ENCODE assay signal across 7 cellular contexts in genomic region chr2:186588940-186589732, GRCh38. TPM values are rescaled to one million over a fixed set of nuclear protein-coding genes. Genes with fewer than 3 reads are reported as not detected.
DNase-seq lines count a peak whose midpoint lies in the region; ATAC-seq and TF ChIP-seq lines count a peak whose summit lies in the region.

No MANE protein-coding gene starts in this region.

- TF ChIP-seq CTCF in OCI-LY7 (conservative IDR thresholded peaks at IDR 0.05; ENCODE audit: low read length) (no peak), endodermal cell (conservative IDR thresholded peaks at IDR 0.05) (no peak), GM20000 (IDR thresholded peaks at IDR 0.05; ENCODE audit: extremely low read depth, missing control alignments) (no peak)

- H3K9ac ChIP-seq in endodermal cell (ENCODE audit: extremely low read depth, low read length, poor library complexity, severe bottlenecking): peak overlapping the region; percentile 98

- H3K27me3 ChIP-seq in endodermal cell (ENCODE audit: control insufficient read depth, insufficient read depth, low read length, poor library complexity, severe bottlenecking): no peaks in the 10 kb centered on the region
- no peaks in the 10 kb centered on the region for H3K27me3 ChIP-seq in neuron (ENCODE audit: insufficient read depth, low read length)

- no peaks in the 10 kb centered on the region for H3K9me2 ChIP-seq in OCI-LY7 (ENCODE audit: insufficient read depth, low read length)

- WGBS in endodermal cell (ENCODE audit: insufficient coverage in 1 of 2, insufficient read length in 1 of 2), 2 experiments: 33 to 48% methylated on average over 18 to 22 of the region's 22 CpGs

- POLR2A ChIA-PET in OCI-LY7 (lab: Charles Lee): interaction anchor here (0.6 to 1.2 kb wide), 6 partner anchors 9 to 118 kb away, joined by 3 to 5 read pairs (median 3); no protein-coding TSS in a partner anchor

- ATAC-seq in GM19438 (IDR thresholded peaks at IDR 0.05; ENCODE audit: low read depth, unreplicated experiment) (peak; percentile 0), GM18873 (IDR thresholded peaks at IDR 0.05; ENCODE audit: low FRiP score, unreplicated experiment) (no peak)

- H3K9me3 ChIP-seq in OCI-LY7 (ENCODE audit: low read length) (no peaks in the 10 kb centered on the region), endodermal cell (ENCODE audit: control insufficient read depth, low read length) (no peaks in the 10 kb centered on the region), neuron (ENCODE audit: low read length) (no peaks in the 10 kb centered on the region)

- intact Hi-C loops in OCI-LY7 (cut with micrococcal nuclease; ENCODE audit: unreplicated experiment): no loop called here

- H3K4me1 Mint-ChIP-seq in endodermal cell: peaks cover 34% of the 10 kb centered on the region

- peaks cover 5% of the 10 kb centered on the region for H3K36me3 Mint-ChIP-seq in endodermal cell (ENCODE audit: low read depth)

- H3K27ac ChIP-seq in OCI-LY7 (ENCODE audit: low read depth, low read length, poor library complexity, severe bottlenecking) (no peak overlapping the region), endodermal cell (ENCODE audit: low read depth, low read length) (peak overlapping the region; percentile 78)

- no peaks in the 10 kb centered on the region for H3K27me3 Mint-ChIP-seq in endodermal cell (ENCODE audit: insufficient read depth)

- peak overlapping the region; percentile 79 for H3K27ac Mint-ChIP-seq in endodermal cell

- no peak for DNase-seq in OCI-LY7 (ENCODE audit: low spot score)
- DNase-seq in endodermal cell: no peak
- no peak for DNase-seq in medulla oblongata (ENCODE audit: extremely low spot score)
- DNase-seq in GM20000 (ENCODE audit: low spot score): no peak

- H3K36me3 ChIP-seq in OCI-LY7 (ENCODE audit: insufficient read depth, low read length) (no peaks in the 10 kb centered on the region), endodermal cell (ENCODE audit: control insufficient read depth, insufficient read depth, low read length) (no peaks in the 10 kb centered on the region), neuron (ENCODE audit: insufficient read depth, low read length) (no peaks in the 10 kb centered on the region)

- BruUV-seq in OCI-LY7 (replicated peaks; lab: Mats Ljungman, UMichigan): no TSS peak

- H3K4me3 ChIP-seq in OCI-LY7 (ENCODE audit: low read depth, low read length, poor library complexity, severe bottlenecking) (peak overlapping the region; percentile 69), endodermal cell (ENCODE audit: low read length) (peak overlapping the region; percentile 99), neuron (ENCODE audit: low read length) (peak overlapping the region; percentile 84)

- H2AFZ ChIP-seq in OCI-LY7 (ENCODE audit: low read length) (peak overlapping the region; percentile 96), neuron (ENCODE audit: low read depth, low read length) (peak overlapping the region; percentile 98)

- peaks cover 16% of the 10 kb centered on the region for H3K4me1 ChIP-seq in OCI-LY7 (ENCODE audit: insufficient read depth, low read length, poor library complexity, severe bottlenecking)
- H3K4me1 ChIP-seq in endodermal cell (ENCODE audit: control insufficient read depth, insufficient read depth, low read length): no peaks in the 10 kb centered on the region
- peaks cover 9% of the 10 kb centered on the region for H3K4me1 ChIP-seq in neuron (ENCODE audit: insufficient read depth, low read length)

- no peaks in the 10 kb centered on the region for H3K79me2 ChIP-seq in OCI-LY7 (ENCODE audit: insufficient read depth, low read depth, low read length)

- no peaks in the 10 kb centered on the region for H3K9me3 Mint-ChIP-seq in endodermal cell

- peak overlapping the region; percentile 77 for H3K4me2 ChIP-seq in OCI-LY7 (ENCODE audit: low read length)

- peak overlapping the region; percentile 96 for H3K4me3 Mint-ChIP-seq in endodermal cell

- H4K20me1 ChIP-seq in OCI-LY7 (ENCODE audit: insufficient read depth, low read length): no peaks in the 10 kb centered on the region

- CTCF ChIA-PET in OCI-LY7 (lab: Charles Lee; ENCODE audit: unreplicated experiment): no interaction called here

RNA-seq across cellular contexts. Expression of gene ITGAV, which starts 0.7 kb away (rescaled TPM):
- 1.5 and 3.2 TPM in 2 replicates for total RNA-seq in OCI-LY7 (2014; rRNA removed; shearing (Covaris generic))
- total RNA-seq in OCI-LY7 (2022) (0.48 and 1.1 TPM in 2 replicates), endodermal cell (10 to 100 TPM; 63.7 to 79.7 TPM)
- 57.8 TPM for polyA plus RNA-seq in endodermal cell (2013, experiment 1 of 2)
- polyA plus RNA-seq in endodermal cell (2013, experiment 2 of 2): 66.0 TPM

Comparison
In these comparisons a context has a peak if more than half of its experiments do, and no peak if none do; other contexts are left out.
1. RNA of gene ITGAV, which starts 0.7 kb away (total RNA-seq): 63.7 to 79.7 TPM in endodermal cell; 0.48 to 3.2 TPM in OCI-LY7; every median in the first group is over 10 times any median in the second.
2. Peak in every context shown above with its lines, with median percentiles within 50 percentile points of each other: H3K4me3 ChIP-seq.